Comparison of ENCODE assay signal across 22 cellular contexts in genomic region chr10:5493698-5494097, GRCh38. TPM values are rescaled to one million over a fixed set of nuclear protein-coding genes. Genes with fewer than 3 reads are reported as not detected.
DNase-seq lines count a peak whose midpoint lies in the region; TF ChIP-seq lines count a peak whose summit lies in the region.
"Had no signal": no experiment of that assay in that cellular context is flagged by ENCODE, and none has a peak within 500 bp of the region (broad histone marks: within the 10 kb centered on the region; RNA-seq: fewer than 3 reads in every experiment).

No MANE protein-coding gene starts in this region.

- H3K27me3 ChIP-seq in PC-9 (ENCODE audit: insufficient read depth, low read depth) = no peaks in the 10 kb centered on the region
- no peaks in the 10 kb centered on the region for H3K27me3 ChIP-seq in liver (ENCODE audit: control insufficient read depth in 4 of 4, insufficient read depth in 4 of 4, low read length in 3 of 4)

- no peaks in the 10 kb centered on the region for H3K9me2 ChIP-seq in PC-9 (ENCODE audit: insufficient read depth)

- H3K9me3 Mint-ChIP-seq in progenitor cell of endocrine pancreas (ENCODE audit: low read depth) = peaks cover 2% of the 10 kb centered on the region

- peak overlapping the region; percentile 34 for H3K4me3 Mint-ChIP-seq in progenitor cell of endocrine pancreas (ENCODE audit: low read depth)

- H3K4me2 ChIP-seq in PC-9 = peak overlapping the region; percentile 63

- no TSS peak for BruUV-seq in PC-9 (replicated peaks; lab: Mats Ljungman, UMichigan)

- no peak for TF ChIP-seq RAD21 in liver (IDR thresholded peaks at IDR 0.05)

- peaks cover 19% of the 10 kb centered on the region for H3F3A ChIP-seq in PC-9 (ENCODE audit: insufficient read depth, low read depth)

- intact Hi-C loops in PC-9 (cut with micrococcal nuclease; ENCODE audit: unreplicated experiment) = loop anchor here (1.0 kb wide), 1 partner anchor 42 kb away; no protein-coding TSS in a partner anchor

- peaks cover 29% of the 10 kb centered on the region for H3K4me1 Mint-ChIP-seq in progenitor cell of endocrine pancreas (ENCODE audit: low read depth)

- H3K9ac ChIP-seq in liver (ENCODE audit: low read depth in 1 of 2, low read length in 2 of 2) = no peak overlapping the region

- H3K9me3 ChIP-seq in PC-9 (ENCODE audit: insufficient read depth, low read depth) = no peaks in the 10 kb centered on the region
- peaks cover 0 to 3% (median 0%) of the 10 kb centered on the region in 4 donors for H3K9me3 ChIP-seq in liver (ENCODE audit: control insufficient read depth in 4 of 4, low read length in 3 of 4)
- H3K9me3 ChIP-seq: HAP-1 had no signal

- CTCF ChIA-PET in PC-9 (lab: Charles Lee) = no interaction called here

- DNase-seq in DMS53 (lab: John Stamatoyannopoulos, UW) = peak; percentile 44
- DNase-seq in DMS53 treated with DMSO at 0.1 percent for 48 hours (lab: John Stamatoyannopoulos, UW; ENCODE audit: unreplicated experiment) = no peak
- DNase-seq in PC-9 = peak; percentile 44 to 79
- no peak for DNase-seq in progenitor cell of endocrine pancreas (ENCODE audit: low spot score, unreplicated experiment)
- DNase-seq in DMS 273 (lab: John Stamatoyannopoulos, UW; ENCODE audit: unreplicated experiment) = no peak
- DNase-seq in NCI-H1048 (lab: John Stamatoyannopoulos, UW) = no peak
- DNase-seq in stimulated activated CD8-positive, alpha-beta memory T cell treated with anti-CD3 and anti-CD28 coated beads, Interleukin-4, amount 100 ng/mL, for 48 hours = no peak
- DNase-seq: 8988T; C1 segment of cervical spinal cord; DMS79; IMR-90; NCI-H1417 treated with DMSO at 0.1 percent for 48 hours; NCI-H2081; NCI-H2227 treated with DMSO at 0.1 percent for 48 hours; NCI-H526; NK-92 treated with Interleukin-12 subunit alpha and Interleukin-12 subunit beta, amount 100 ng/mL, for 24 hours; SHP77 treated with DMSO at 0.1 percent for 48 hours had no signal

- peaks cover 2% of the 10 kb centered on the region for H3K27me3 Mint-ChIP-seq in progenitor cell of endocrine pancreas

- H3K36me3 ChIP-seq in PC-9 (ENCODE audit: low read depth) (no peaks in the 10 kb centered on the region), liver (ENCODE audit: control insufficient read depth in 4 of 4, insufficient read depth in 3 of 4, low read depth in 1 of 4, low read length in 3 of 4) (no peaks in the 10 kb centered on the region)
- H3K36me3 ChIP-seq: HAP-1 had no signal

- H3K27ac ChIP-seq in PC-9 = peak overlapping the region; percentile 38; the same call in 1 of the 2 replicates
- no peak overlapping the region for H3K27ac ChIP-seq in liver (ENCODE audit: low read depth in 1 of 2, low read length in 2 of 2)

- WGBS in liver = 55% methylated on average over 3 of the region's 3 CpGs

- H3K27ac Mint-ChIP-seq in progenitor cell of endocrine pancreas = peak overlapping the region; percentile 85

- H3K4me3 ChIP-seq in PC-9 = no peak overlapping the region; the same call in 1 of the 2 replicates
- H3K4me3 ChIP-seq in liver (ENCODE audit: low read depth in 1 of 3, low read length in 3 of 3) = no peak overlapping the region
- H3K4me3 ChIP-seq: GM12878, HAP-1 had no signal

- no peaks in the 10 kb centered on the region for H4K20me1 ChIP-seq in PC-9 (ENCODE audit: insufficient read depth)

- H2AFZ ChIP-seq in PC-9 = no peak overlapping the region

- H3K4me1 ChIP-seq in PC-9 (replicated peaks; ENCODE audit: insufficient read depth) (peaks cover 70% of the 10 kb centered on the region), liver (ENCODE audit: control insufficient read depth in 4 of 4, insufficient read depth in 4 of 4, low read length in 3 of 4) (peaks cover 0 to 10% (median 8%) of the 10 kb centered on the region in 4 donors)
- H3K4me1 ChIP-seq: HAP-1 had no signal

- TF ChIP-seq CTCF in PC-9 (conservative IDR thresholded peaks at IDR 0.05) (no peak), liver (IDR thresholded peaks at IDR 0.05; ENCODE audit: low read depth, low read length, missing input control) (no peak), progenitor cell of endocrine pancreas (IDR thresholded peaks at IDR 0.05; ENCODE audit: unreplicated experiment) (no peak)

- H3K36me3 Mint-ChIP-seq in progenitor cell of endocrine pancreas (ENCODE audit: insufficient read depth) = peaks cover 2% of the 10 kb centered on the region

- no peaks in the 10 kb centered on the region for H3K79me2 ChIP-seq in PC-9 (ENCODE audit: low read depth)

- POLR2A ChIA-PET in PC-9 (lab: Charles Lee; ENCODE audit: unreplicated experiment) = no interaction called here

TF ChIP-seq in liver, 16 proteins besides CTCF, POLR2A, EP300 and RAD21:
- TF ChIP-seq HNF4A (conservative IDR thresholded peaks at IDR 0.05) (peak in 1 of 2 donors; percentile 12), FOXA1 (IDR thresholded peaks at IDR 0.05) (peak; percentile 58), GABPA (IDR thresholded peaks at IDR 0.05 in 1 of 2, conservative IDR thresholded peaks at IDR 0.05 in 1 of 2) (no peak), REST (IDR thresholded peaks at IDR 0.05) (no peak), MAX (IDR thresholded peaks at IDR 0.05) (no peak), HNF4G (IDR thresholded peaks at IDR 0.05) (no peak), FOXA2 (IDR thresholded peaks at IDR 0.05) (peak; percentile 85), EGR1 (IDR thresholded peaks at IDR 0.05; ENCODE audit: low read depth in 2 of 2) (no peak), ZBTB33 (IDR thresholded peaks at IDR 0.05) (no peak), NR2F2 (IDR thresholded peaks at IDR 0.05) (no peak), ATF3 (IDR thresholded peaks at IDR 0.05) (no peak), RXRA (IDR thresholded peaks at IDR 0.05) (no peak), TAF1 (conservative IDR thresholded peaks at IDR 0.05) (no peak), SP1 (IDR thresholded peaks at IDR 0.05) (no peak), JUND (IDR thresholded peaks at IDR 0.05) (no peak), YY1 (IDR thresholded peaks at IDR 0.05) (no peak)

RNA-seq across cellular contexts. Expression of gene CALML5, which starts 5.7 kb away (rescaled TPM):
- total RNA-seq in PC-9 (2021) = 3.0 and 6.3 TPM in 2 replicates
- not detected for total RNA-seq in liver
- not detected for polyA plus RNA-seq in liver
- not detected in 2 replicates for total RNA-seq in progenitor cell of endocrine pancreas
- total RNA-seq: G401, GM12878, IMR-90, LHCN-M2 had no signal
- polyA plus RNA-seq: GM12878, IMR-90 had no signal

RNA-seq across cellular contexts. Expression of gene CALML3, which starts 31.1 kb away (rescaled TPM):
- total RNA-seq in PC-9 (2021) (not detected in 2 replicates), liver (not detected), progenitor cell of endocrine pancreas (not detected in 2 replicates)
- not detected for polyA plus RNA-seq in liver
- total RNA-seq: G401, GM12878, IMR-90, LHCN-M2 had no signal
- polyA plus RNA-seq: GM12878, IMR-90 had no signal

Comparison
In these comparisons a context has a peak if more than half of its experiments do, and no peak if none do; other contexts are left out.
1. DNase-seq: peak in DMS53 (single experiment) and PC-9 (2 of 2); none in DMS53 treated with DMSO at 0.1 percent for 48 hours (single experiment), progenitor cell of endocrine pancreas (single experiment), DMS 273 (single experiment), NCI-H1048 (single experiment) and stimulated activated CD8-positive, alpha-beta memory T cell treated with anti-CD3 and anti-CD28 coated beads, Interleukin-4, amount 100 ng/mL, for 48 hours (single experiment).